Comparison of ENCODE assay signal across 8 cellular contexts in the genomic region with DNA sequence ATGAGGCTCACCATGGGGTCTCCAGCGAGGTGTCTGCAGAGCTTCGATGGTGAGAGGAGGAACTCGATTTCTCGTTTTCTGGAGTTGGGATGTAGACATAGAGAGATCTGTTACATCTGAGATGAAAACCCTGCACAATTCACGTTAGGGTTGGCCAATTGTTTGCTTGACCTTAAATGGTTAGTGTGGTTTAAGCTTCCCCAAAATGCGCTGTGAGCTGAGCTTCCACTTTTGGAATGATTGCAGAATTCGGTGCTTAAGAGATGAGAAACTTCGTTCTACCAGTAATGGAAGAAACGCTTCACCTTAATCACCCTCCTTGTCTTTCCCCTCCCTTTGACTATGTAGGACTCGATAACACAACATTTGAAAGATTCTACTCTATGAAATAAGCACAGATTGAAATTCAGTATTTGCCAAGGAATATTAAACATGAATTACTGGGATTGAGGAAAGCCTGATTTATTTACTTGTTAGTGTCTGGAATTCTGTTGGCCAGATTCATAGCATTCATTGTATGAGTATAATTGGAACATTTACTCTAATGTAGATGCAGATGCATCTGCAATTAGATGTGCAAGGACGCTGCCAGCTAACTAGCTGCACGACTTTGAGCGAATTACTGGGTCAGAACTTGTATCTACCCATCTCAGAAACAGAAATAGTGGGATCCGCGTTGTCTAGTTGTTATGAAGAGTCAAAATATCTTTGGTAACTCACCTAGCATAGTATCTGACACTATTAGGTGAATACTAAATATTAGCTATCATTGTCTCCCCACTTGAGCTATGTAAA. TPM values are rescaled to one million over a fixed set of nuclear protein-coding genes. Genes with fewer than 3 reads are reported as not detected.
A peak's percentile ranks its signal among the peaks of the same experiment; 100 is the strongest.
DNase-seq lines count a peak whose midpoint lies in the region; ATAC-seq and TF ChIP-seq lines count a peak whose summit lies in the region.

No MANE protein-coding gene starts in this region.

- H3K4me3 ChIP-seq in colonic mucosa (peak overlapping the region; percentile 62), mucosa of rectum (ENCODE audit: low read length in 2 of 2) (peak overlapping the region; percentile 73 to 82), vagina (peak overlapping the region; percentile 83 to 88)

- H3K36me3 ChIP-seq in colonic mucosa, result no peaks in the 10 kb centered on the region
- H3K36me3 ChIP-seq in mucosa of rectum (ENCODE audit: control insufficient read depth in 2 of 2, insufficient read depth in 2 of 2, low read length in 2 of 2), result no peaks in the 10 kb centered on the region
- H3K36me3 ChIP-seq in vagina, result no peaks in the 10 kb centered on the region

- intact Hi-C loops in Calu3 (cut with micrococcal nuclease; ENCODE audit: unreplicated experiment) (loop anchor here (5.0 kb wide), 1 partner anchor 365 kb away; no protein-coding TSS in a partner anchor), colonic mucosa (cut with DNase I) (no loop called here), vagina (cut with DNase I) (loop anchor here (5.0 to 10.0 kb wide), 3 partner anchors 35 to 167 kb away; no protein-coding TSS in a partner anchor)

- H3K4me1 ChIP-seq in colonic mucosa (no peaks in the 10 kb centered on the region), mucosa of rectum (ENCODE audit: control insufficient read depth in 2 of 2, insufficient read depth in 2 of 2, low read length in 2 of 2) (peaks cover 0 to 6% of the 10 kb centered on the region in 2 donors), vagina (peaks cover 19% of the 10 kb centered on the region)

- DNase-seq in Calu3 (no peak), NOMO-1 treated with DMSO at 0.1 percent for 48 hours (lab: John Stamatoyannopoulos, UW; ENCODE audit: unreplicated experiment) (peak; percentile 94), colonic mucosa (no peak), vagina (ENCODE audit: extremely low spot score in 2 of 2) (no peak)

- CTCF ChIA-PET in Calu3 (lab: Charles Lee), result interaction anchor here (0.6 kb wide), 1 partner anchor 186 kb away, joined by 3 read pairs; no protein-coding TSS in a partner anchor

- H3K36me3 Mint-ChIP-seq in Calu3 (ENCODE audit: insufficient read depth, unreplicated experiment), result peaks cover 50% of the 10 kb centered on the region

- peak overlapping the region; percentile 96 for H3K27ac ChIP-seq in colonic mucosa
- H3K27ac ChIP-seq in mucosa of rectum (ENCODE audit: low read depth in 2 of 2, low read length in 2 of 2), result peak overlapping the region; percentile 97
- peak overlapping the region; percentile 100 for H3K27ac ChIP-seq in vagina

- TSS peak; percentile 46 for BruUV-seq in Calu3 (replicated peaks; lab: Mats Ljungman, UMichigan)

- peak overlapping the region; percentile 100 for H3K27ac Mint-ChIP-seq in Calu3 (ENCODE audit: unreplicated experiment)

- TF ChIP-seq CTCF in Calu3 (IDR thresholded peaks at IDR 0.05; ENCODE audit: unreplicated experiment), result no peak
- TF ChIP-seq CTCF in colonic mucosa (IDR thresholded peaks at IDR 0.05), result no peak
- TF ChIP-seq CTCF in vagina (IDR thresholded peaks at IDR 0.05), result no peak

- H3K27me3 ChIP-seq in colonic mucosa (no peaks in the 10 kb centered on the region), mucosa of rectum (ENCODE audit: control insufficient read depth in 2 of 2, insufficient read depth in 2 of 2, low read length in 2 of 2) (peaks cover 18 to 36% of the 10 kb centered on the region in 2 donors), vagina (no peaks in the 10 kb centered on the region)

- no peaks in the 10 kb centered on the region for H3K9me3 Mint-ChIP-seq in Calu3 (ENCODE audit: low read depth, unreplicated experiment)

- ATAC-seq in GM21528 (IDR thresholded peaks at IDR 0.05; ENCODE audit: low FRiP score, unreplicated experiment), result peak; percentile 2
- ATAC-seq in GM19351 (IDR thresholded peaks at IDR 0.05; ENCODE audit: unreplicated experiment), result no peak
- no peak for ATAC-seq in GM19395 (IDR thresholded peaks at IDR 0.05; ENCODE audit: unreplicated experiment)

- no peak for TF ChIP-seq POLR2A in vagina (IDR thresholded peaks at IDR 0.05)

- H3K9ac ChIP-seq in colonic mucosa (ENCODE audit: low read depth in 2 of 2, low read length in 2 of 2) (peak overlapping the region; percentile 57 to 97), mucosa of rectum (ENCODE audit: low read depth in 1 of 2, low read length in 2 of 2) (peak overlapping the region; percentile 44 to 73)

- peaks cover 8% of the 10 kb centered on the region for H3K27me3 Mint-ChIP-seq in Calu3 (ENCODE audit: unreplicated experiment)

- peaks cover 29% of the 10 kb centered on the region for H3K4me1 Mint-ChIP-seq in Calu3 (ENCODE audit: low read depth, unreplicated experiment)

- H3K9me3 ChIP-seq in colonic mucosa, result no peaks in the 10 kb centered on the region
- no peaks in the 10 kb centered on the region for H3K9me3 ChIP-seq in mucosa of rectum (ENCODE audit: control insufficient read depth in 2 of 2, low read length in 2 of 2)
- H3K9me3 ChIP-seq in vagina, result no peaks in the 10 kb centered on the region

- H3K4me3 Mint-ChIP-seq in Calu3 (ENCODE audit: low read depth, unreplicated experiment), result peak overlapping the region; percentile 93

RNA-seq across cellular contexts. Expression of gene KLF7, which starts 1.6 kb away (rescaled TPM):
- total RNA-seq in Calu3 (2022) (22.2 and 24.9 TPM in 2 replicates), colonic mucosa (10 to 100 TPM in 1 of 2 donors, 1 to 10 TPM in 1; 4.7 to 12.9 TPM), vagina (35.8 TPM)
